10 cellular contexts compared by ENCODE assay signal in the genomic region with DNA sequence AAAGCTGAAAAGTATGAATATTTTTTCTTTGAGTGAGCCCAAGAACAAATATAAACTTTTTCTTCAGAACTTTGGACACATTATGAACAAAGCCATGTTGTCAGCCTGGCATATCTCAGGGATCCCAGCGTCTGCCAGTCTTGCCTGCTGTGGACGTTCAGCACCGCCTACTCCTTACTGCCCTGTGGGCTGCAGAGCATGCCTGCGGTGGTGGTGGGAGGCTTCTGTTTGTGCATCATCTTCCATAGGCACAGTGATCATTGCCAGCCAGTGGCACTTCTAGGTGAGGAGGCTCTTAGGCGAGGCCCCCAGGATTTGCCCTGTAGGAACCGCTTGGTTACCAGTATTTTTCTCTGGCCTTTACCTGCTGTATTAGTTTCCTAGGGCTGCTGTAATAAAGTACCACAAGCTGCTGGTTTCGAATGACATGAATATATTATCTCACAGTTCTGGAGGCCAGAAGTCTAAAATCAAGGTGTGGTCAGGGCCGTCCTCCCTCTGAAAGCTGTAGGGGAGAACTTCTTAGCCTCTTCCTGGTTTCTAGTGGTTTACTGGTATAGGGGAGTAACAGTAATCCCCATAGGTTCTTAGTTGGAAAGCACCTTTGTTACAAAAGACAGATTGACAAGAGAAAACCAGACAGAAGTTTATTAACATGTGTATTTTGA. TPM values are rescaled to one million over a fixed set of nuclear protein-coding genes. Genes with fewer than 3 reads are reported as not detected.
DNase-seq lines count a peak whose midpoint lies in the region; ATAC-seq and TF ChIP-seq lines count a peak whose summit lies in the region.
"Had no signal": no experiment of that assay in that cellular context is flagged by ENCODE, and none has a peak within 500 bp of the region (broad histone marks: within the 10 kb centered on the region; RNA-seq: fewer than 3 reads in every experiment).

No MANE protein-coding gene starts in this region.

- ATAC-seq in GM18858 (IDR thresholded peaks at IDR 0.05; ENCODE audit: unreplicated experiment) (peak; percentile 63), HG03565 (IDR thresholded peaks at IDR 0.05; ENCODE audit: unreplicated experiment) (peak; percentile 65), left colon (peak; percentile 57), esophagus mucosa (no peak), heart left ventricle (no peak)
- ATAC-seq in CD8-positive, alpha-beta T cell: no peak
- ATAC-seq in activated CD8-positive, alpha-beta T cell treated with anti-CD3 and anti-CD28 coated beads for 36 hours: no peak

- POLR2A ChIA-PET in CD8-positive, alpha-beta T cell (lab: Charles Lee): interaction anchor here (0.6 kb wide), 1 partner anchor 77 kb away, joined by 4 read pairs; no protein-coding TSS in a partner anchor
- POLR2A ChIA-PET in activated CD8-positive, alpha-beta T cell treated with anti-CD3 and anti-CD28 coated beads for 36 hours (lab: Charles Lee): no interaction called here

- no peaks in the 10 kb centered on the region for H3K9me3 Mint-ChIP-seq in CD8-positive, alpha-beta T cell
- no peaks in the 10 kb centered on the region for H3K9me3 Mint-ChIP-seq in activated CD8-positive, alpha-beta T cell treated with anti-CD3 and anti-CD28 coated beads for 36 hours
- H3K9me3 Mint-ChIP-seq: activated naive CD4-positive, alpha-beta T cell treated with anti-CD3 and anti-CD28 coated beads for 36 hours had no signal

- no peaks in the 10 kb centered on the region for H3K36me3 Mint-ChIP-seq in CD8-positive, alpha-beta T cell
- no peaks in the 10 kb centered on the region for H3K36me3 Mint-ChIP-seq in activated CD8-positive, alpha-beta T cell treated with anti-CD3 and anti-CD28 coated beads for 36 hours (ENCODE audit: low read depth)

- H3K27me3 ChIP-seq in GM23248 (replicated peaks; ENCODE audit: insufficient read depth) (no peaks in the 10 kb centered on the region), heart left ventricle (no peaks in the 10 kb centered on the region)
- no peaks in the 10 kb centered on the region for H3K27me3 ChIP-seq in CD8-positive, alpha-beta T cell (ENCODE audit: insufficient read depth, low read length)

- no peak overlapping the region for H3K4me3 Mint-ChIP-seq in CD8-positive, alpha-beta T cell
- no peak overlapping the region for H3K4me3 Mint-ChIP-seq in activated CD8-positive, alpha-beta T cell treated with anti-CD3 and anti-CD28 coated beads for 36 hours
- H3K4me3 Mint-ChIP-seq: activated naive CD4-positive, alpha-beta T cell treated with anti-CD3 and anti-CD28 coated beads for 36 hours had no signal

- CTCF ChIA-PET in CD8-positive, alpha-beta T cell (lab: Charles Lee): no interaction called here
- CTCF ChIA-PET in activated CD8-positive, alpha-beta T cell treated with anti-CD3 and anti-CD28 coated beads for 36 hours (lab: Charles Lee): no interaction called here

- in situ Hi-C loops in GM23248 (cut with MboI): no loop called here

- WGBS in GM23248 (ENCODE audit: low coverage in 1 of 2, low lambda C conversion rate in 2 of 2, missing lambda C conversion rate in 2 of 2), 2 experiments: 82 to 86% methylated on average over 8 of the region's 8 CpGs
- 87 to 96% (median 91%) methylated on average over 8 of the region's 8 CpGs for WGBS in heart left ventricle, 4 donors

- TF ChIP-seq POLR2A in heart left ventricle (IDR thresholded peaks at IDR 0.05): no peak

- H3K79me2 ChIP-seq in GM23248 (ENCODE audit: insufficient read depth): no peaks in the 10 kb centered on the region

- no peaks in the 10 kb centered on the region for H3K4me1 Mint-ChIP-seq in CD8-positive, alpha-beta T cell (ENCODE audit: low read depth)
- H3K4me1 Mint-ChIP-seq in activated CD8-positive, alpha-beta T cell treated with anti-CD3 and anti-CD28 coated beads for 36 hours (ENCODE audit: low read depth): no peaks in the 10 kb centered on the region

- no peak overlapping the region for H3K27ac ChIP-seq in GM23248
- no peak overlapping the region for H3K27ac ChIP-seq in CD8-positive, alpha-beta T cell (ENCODE audit: low read depth, low read length)
- H3K27ac ChIP-seq in heart left ventricle: peak overlapping the region in 5 of 12 donors; percentile 7 to 21 (median 16)

- intact Hi-C loops in left colon (cut with DNase I, micrococcal nuclease): no loop called here
- intact Hi-C loops in CD8-positive, alpha-beta T cell (cut with DNase I, micrococcal nuclease): no loop called here
- intact Hi-C loops in activated CD8-positive, alpha-beta T cell treated with anti-CD3 and anti-CD28 coated beads for 36 hours (cut with micrococcal nuclease): no loop called here
- intact Hi-C loops in heart left ventricle (cut with DNase I): no loop called here

- H3K4me3 ChIP-seq in GM23248 (no peak overlapping the region), heart left ventricle (no peak overlapping the region)
- no peak overlapping the region for H3K4me3 ChIP-seq in CD8-positive, alpha-beta T cell (ENCODE audit: low read depth, low read length)

- 0 out of 2 replicates have a peak overlapping the region, but pooled peaks have one; percentile 3 for H2AFZ ChIP-seq in GM23248

- H3K4me1 ChIP-seq in GM23248 (ENCODE audit: insufficient read depth) (peaks cover 70% of the 10 kb centered on the region), heart left ventricle (peaks cover 0 to 39% (median 16%) of the 10 kb centered on the region in 12 donors)
- no peaks in the 10 kb centered on the region for H3K4me1 ChIP-seq in CD8-positive, alpha-beta T cell (ENCODE audit: insufficient read depth, low read length)

- DNase-seq in GM23248: peak; percentile 11
- no peak for DNase-seq in left colon
- DNase-seq in CD8-positive, alpha-beta T cell: no peak
- no peak for DNase-seq in activated CD8-positive, alpha-beta T cell treated with anti-CD3 and anti-CD28 coated beads for 36 hours
- no peak for DNase-seq in heart left ventricle
- DNase-seq: activated naive CD4-positive, alpha-beta T cell treated with anti-CD3 and anti-CD28 coated beads for 36 hours; erythroblast had no signal

- peaks cover 8% of the 10 kb centered on the region for H3K27me3 Mint-ChIP-seq in CD8-positive, alpha-beta T cell (ENCODE audit: low read depth)
- H3K27me3 Mint-ChIP-seq in activated CD8-positive, alpha-beta T cell treated with anti-CD3 and anti-CD28 coated beads for 36 hours: peaks cover 2% of the 10 kb centered on the region

- H3F3A ChIP-seq in GM23248 (ENCODE audit: insufficient read depth): peaks cover 35% of the 10 kb centered on the region

- no peak for TF ChIP-seq CTCF in CD8-positive, alpha-beta T cell (IDR thresholded peaks at IDR 0.05)
- no peak for TF ChIP-seq CTCF in activated CD8-positive, alpha-beta T cell treated with anti-CD3 and anti-CD28 coated beads for 36 hours (IDR thresholded peaks at IDR 0.05)
- no peak for TF ChIP-seq CTCF in heart left ventricle (IDR thresholded peaks at IDR 0.05)

- H4K20me1 ChIP-seq in GM23248 (ENCODE audit: insufficient read depth): no peaks in the 10 kb centered on the region

- no peaks in the 10 kb centered on the region; the same call in 1 of the 2 replicates for H3K9me2 ChIP-seq in GM23248 (ENCODE audit: insufficient read depth)

- no peak overlapping the region for H3K9ac ChIP-seq in GM23248

- H3K4me2 ChIP-seq in GM23248 (ENCODE audit: unreplicated experiment): peak overlapping the region; percentile 56

- no peak overlapping the region for H3K27ac Mint-ChIP-seq in CD8-positive, alpha-beta T cell
- H3K27ac Mint-ChIP-seq in activated CD8-positive, alpha-beta T cell treated with anti-CD3 and anti-CD28 coated beads for 36 hours: no peak overlapping the region
- H3K27ac Mint-ChIP-seq: activated naive CD4-positive, alpha-beta T cell treated with anti-CD3 and anti-CD28 coated beads for 36 hours had no signal

- no peaks in the 10 kb centered on the region for H3K9me3 ChIP-seq in GM23248 (ENCODE audit: low read depth)
- H3K9me3 ChIP-seq in CD8-positive, alpha-beta T cell (ENCODE audit: low read length): no peaks in the 10 kb centered on the region
- no peaks in the 10 kb centered on the region for H3K9me3 ChIP-seq in heart left ventricle

- H3K36me3 ChIP-seq in GM23248 (ENCODE audit: low read depth) (no peaks in the 10 kb centered on the region), heart left ventricle (peaks cover 0 to 10% (median 0%) of the 10 kb centered on the region in 9 donors)
- no peaks in the 10 kb centered on the region for H3K36me3 ChIP-seq in CD8-positive, alpha-beta T cell (ENCODE audit: insufficient read depth, low read length)

RNA-seq across cellular contexts. Expression of gene ANXA3, which starts 15.4 kb away (rescaled TPM):
- total RNA-seq in GM23248 (2014; rRNA removed; shearing (Covaris generic)): 1.1 and 3.6 TPM in 2 replicates
- polyA plus RNA-seq in GM23248 (2016; fragmentation: Nextera tagmentation; extraction: Ambion mirVana) (2.8 and 4.3 TPM in 2 replicates), heart left ventricle (10 to 100 TPM; 25.3 to 92.6 TPM)
- total RNA-seq in left colon (10 to 100 TPM; 44.8 to 51.9 TPM), esophagus mucosa (51.0 TPM), heart left ventricle (100 to 1,000 TPM in 1 of 9 donors, 10 to 100 TPM in 8; 12.9 to 119 (median 28.7) TPM)
- total RNA-seq in CD8-positive, alpha-beta T cell: not detected
- total RNA-seq in activated CD8-positive, alpha-beta T cell treated with anti-CD3 and anti-CD28 coated beads for 36 hours: under 1 TPM; 0.63 to 0.90 TPM

Comparison
In these comparisons a context has a peak if more than half of its experiments do, and no peak if none do; other contexts are left out.
1. ATAC-seq: peak in GM18858 (single experiment), HG03565 (single experiment) and left colon (single experiment); none in CD8-positive, alpha-beta T cell (single experiment), esophagus mucosa (single experiment), activated CD8-positive, alpha-beta T cell treated with anti-CD3 and anti-CD28 coated beads for 36 hours (single experiment) and heart left ventricle (0 of 4).